In genomic region chr1:105485207-105485606, GRCh38 we compare ENCODE assay signal across 17 cellular contexts.
A peak's percentile ranks its signal among the peaks of the same experiment; 100 is the strongest.
DNase-seq lines count a peak whose midpoint lies in the region; ATAC-seq, FAIRE-seq and TF ChIP-seq lines count a peak whose summit lies in the region.
"Had no signal": no experiment of that assay in that cellular context is flagged by ENCODE, and none has a peak within 500 bp of the region (broad histone marks: within the 10 kb centered on the region; RNA-seq: fewer than 3 reads in every experiment).

No MANE protein-coding gene starts in this region.

- no peaks in the 10 kb centered on the region for H3K4me1 Mint-ChIP-seq in activated T-cell treated with anti-CD3 and anti-CD28 coated beads, Interleukin-2, amount 50 U/mL, for 24 hours (ENCODE audit: low read depth)
- H3K4me1 Mint-ChIP-seq: CD4-positive, alpha-beta memory T cell; T-cell had no signal

- H3K4me3 Mint-ChIP-seq in activated T-cell treated with anti-CD3 and anti-CD28 coated beads, Interleukin-2, amount 50 U/mL, for 24 hours: no peak overlapping the region
- H3K4me3 Mint-ChIP-seq: activated naive CD4-positive, alpha-beta T cell treated with anti-CD3 and anti-CD28 coated beads for 36 hours; CD4-positive, alpha-beta memory T cell; T-cell had no signal

- H3K9ac ChIP-seq in SU-DHL-6 (ENCODE audit: low read length): no peak overlapping the region

- no peaks in the 10 kb centered on the region for H3F3A ChIP-seq in SU-DHL-6 (ENCODE audit: insufficient read depth)

- no peak overlapping the region for H3K4me2 ChIP-seq in SU-DHL-6 (ENCODE audit: low read depth, low read length, poor library complexity, severe bottlenecking)

- H3K4me1 ChIP-seq in gastrocnemius medialis: no peaks in the 10 kb centered on the region
- H3K4me1 ChIP-seq: gastroesophageal sphincter, Peyer's patch, suprapubic skin had no signal

- no peak overlapping the region for H3K4me3 ChIP-seq in SU-DHL-6 (ENCODE audit: insufficient read depth, low read length, poor library complexity, severe bottlenecking)
- H3K4me3 ChIP-seq in gastrocnemius medialis: no peak overlapping the region
- H3K4me3 ChIP-seq: gastroesophageal sphincter, Peyer's patch, suprapubic skin had no signal

- peaks cover 26% of the 10 kb centered on the region for H3K9me3 Mint-ChIP-seq in activated T-cell treated with anti-CD3 and anti-CD28 coated beads, Interleukin-2, amount 50 U/mL, for 24 hours

- H3K36me3 Mint-ChIP-seq in activated T-cell treated with anti-CD3 and anti-CD28 coated beads, Interleukin-2, amount 50 U/mL, for 24 hours (ENCODE audit: low read depth): no peaks in the 10 kb centered on the region
- H3K36me3 Mint-ChIP-seq: CD4-positive, alpha-beta memory T cell; T-cell had no signal

- no peaks in the 10 kb centered on the region for H3K9me2 ChIP-seq in SU-DHL-6 (replicated peaks; ENCODE audit: insufficient read depth, low read length)

- H2AFZ ChIP-seq in SU-DHL-6 (ENCODE audit: low read depth, low read length, severe bottlenecking): peak overlapping the region; percentile 10

- H3K27me3 ChIP-seq in SU-DHL-6 (ENCODE audit: low read length): no peaks in the 10 kb centered on the region
- H3K27me3 ChIP-seq in gastrocnemius medialis: no peaks in the 10 kb centered on the region
- H3K27me3 ChIP-seq: gastroesophageal sphincter, Peyer's patch, suprapubic skin had no signal

- no peak for FAIRE-seq in urothelium cell line (lab: Jason Lieb, UNC)

- H3K27ac Mint-ChIP-seq in activated T-cell treated with anti-CD3 and anti-CD28 coated beads, Interleukin-2, amount 50 U/mL, for 24 hours: no peak overlapping the region
- H3K27ac Mint-ChIP-seq: activated naive CD4-positive, alpha-beta T cell treated with anti-CD3 and anti-CD28 coated beads for 36 hours; CD4-positive, alpha-beta memory T cell; T-cell had no signal

- H3K27ac ChIP-seq in SU-DHL-6 (ENCODE audit: low read depth, low read length) (no peak overlapping the region), gastrocnemius medialis (no peak overlapping the region)
- H3K27ac ChIP-seq: gastroesophageal sphincter, Peyer's patch, suprapubic skin had no signal

- H3K36me3 ChIP-seq in SU-DHL-6 (ENCODE audit: low read length) (no peaks in the 10 kb centered on the region; the same call in 1 of the 2 replicates), gastrocnemius medialis (no peaks in the 10 kb centered on the region)
- H3K36me3 ChIP-seq: gastroesophageal sphincter, Peyer's patch, suprapubic skin had no signal

- peak; percentile 11 for DNase-seq in GM04504 (ENCODE audit: low read depth)
- DNase-seq in fibroblast of peridontal ligament (ENCODE audit: extremely low read depth): peak; percentile 96
- DNase-seq in urothelium cell line (ENCODE audit: low spot score): peak; percentile 21
- no peak for DNase-seq in activated gamma-delta T cell treated with Interleukin-2 at 50 U/mL for 16 hours
- DNase-seq in activated T-cell treated with anti-CD3 and anti-CD28 coated beads, Interleukin-2, amount 50 U/mL, for 24 hours: no peak
- no peak for DNase-seq in gastrocnemius medialis
- DNase-seq: activated CD8-positive, alpha-beta memory T cell treated with anti-CD3 and anti-CD28 coated beads, Interleukin-2, amount 50 U/mL, for 48 hours; activated naive CD4-positive, alpha-beta T cell treated with anti-CD3 and anti-CD28 coated beads for 36 hours; CD4-positive, alpha-beta memory T cell; effector CD8-positive, alpha-beta T cell; NCI-H69; Peyer's patch; retina; T-cell had no signal

- H3K9me3 ChIP-seq in SU-DHL-6 (ENCODE audit: insufficient read depth, low read length) (0 out of 2 replicates have a peak, but pooled peaks cover 4% of the 10 kb centered on the region), gastrocnemius medialis (no peaks in the 10 kb centered on the region)
- H3K9me3 ChIP-seq: Peyer's patch had no signal

- no peak for TF ChIP-seq POLR2A in gastrocnemius medialis (IDR thresholded peaks at IDR 0.05)

- intact Hi-C loops in gastrocnemius medialis (cut with DNase I; ENCODE audit: low total_unique reads): no loop called here

- ATAC-seq in gastrocnemius medialis: no peak
- ATAC-seq: gastroesophageal sphincter, T-cell had no signal

- in situ Hi-C loops in gastrocnemius medialis (cut with MboI; ENCODE audit: low sequenced_read_pairs in 4 of 4): no loop called here

- TF ChIP-seq CTCF in SU-DHL-6 (IDR thresholded peaks at IDR 0.05; ENCODE audit: insufficient read depth, low read length, poor library complexity, severe bottlenecking): no peak
- no peak for TF ChIP-seq CTCF in gastrocnemius medialis (IDR thresholded peaks at IDR 0.05 in 4 of 5, conservative IDR thresholded peaks at IDR 0.05 in 1 of 5)

- H4K20me1 ChIP-seq in SU-DHL-6 (ENCODE audit: low read depth, low read length): no peaks in the 10 kb centered on the region

- no peaks in the 10 kb centered on the region for H3K79me2 ChIP-seq in SU-DHL-6 (ENCODE audit: insufficient read depth, low read length)

- no peaks in the 10 kb centered on the region for H3K27me3 Mint-ChIP-seq in activated T-cell treated with anti-CD3 and anti-CD28 coated beads, Interleukin-2, amount 50 U/mL, for 24 hours
- H3K27me3 Mint-ChIP-seq: CD4-positive, alpha-beta memory T cell; T-cell had no signal

Comparison
In these comparisons a context has a peak if more than half of its experiments do, and no peak if none do; other contexts are left out.
1. DNase-seq: peak in GM04504 (single experiment), fibroblast of peridontal ligament (single experiment) and urothelium cell line (single experiment); none in activated gamma-delta T cell treated with Interleukin-2 at 50 U/mL for 16 hours (single experiment), activated T-cell treated with anti-CD3 and anti-CD28 coated beads, Interleukin-2, amount 50 U/mL, for 24 hours (single experiment) and gastrocnemius medialis (0 of 2).